Comparison of ENCODE assay signal across 13 cellular contexts in genomic region chr1:59565611-59566410, GRCh38.
DNase-seq lines count a peak whose midpoint lies in the region; ATAC-seq and TF ChIP-seq lines count a peak whose summit lies in the region.
"Had no signal": no experiment of that assay in that cellular context is flagged by ENCODE, and none has a peak within 500 bp of the region (broad histone marks: within the 10 kb centered on the region; RNA-seq: fewer than 3 reads in every experiment).

No MANE protein-coding gene starts in this region.

- no peaks in the 10 kb centered on the region for H3K79me1 ChIP-seq in mesenchymal stem cell (replicated peaks; ENCODE audit: low read length, poor library complexity, severe bottlenecking)

- peaks cover 1% of the 10 kb centered on the region for H3K4me1 ChIP-seq in mesenchymal stem cell (ENCODE audit: control insufficient read depth, insufficient read depth, low read depth, low read length)
- peaks cover 0 to 12% (median 0%) of the 10 kb centered on the region in 4 donors for H3K4me1 ChIP-seq in transverse colon

- H3K27ac ChIP-seq in mesenchymal stem cell (ENCODE audit: low read length, poor library complexity, severe bottlenecking) (no peak overlapping the region), transverse colon (peak overlapping the region; percentile 27 to 55 (median 42))
- H3K27ac ChIP-seq: thyroid gland had no signal

- H3K27me3 ChIP-seq in mesenchymal stem cell (ENCODE audit: control insufficient read depth in 1 of 2, insufficient read depth in 1 of 2, low read length in 2 of 2) (no peaks in the 10 kb centered on the region), transverse colon (no peaks in the 10 kb centered on the region)
- H3K27me3 ChIP-seq: thyroid gland had no signal

- H3K4ac ChIP-seq in mesenchymal stem cell (ENCODE audit: low read depth in 1 of 2, low read length in 2 of 2): peak overlapping the region; percentile 13 to 68

- no peak overlapping the region for H3K23ac ChIP-seq in mesenchymal stem cell (ENCODE audit: low read length in 2 of 2)

- peak overlapping the region in 1 of 2 experiments; percentile 82 for H3K18ac ChIP-seq in mesenchymal stem cell (ENCODE audit: low read depth in 1 of 2, low read length in 2 of 2)

- H2AK5ac ChIP-seq in mesenchymal stem cell (ENCODE audit: low read length, severe bottlenecking): no peak overlapping the region

- peak overlapping the region; percentile 79 for H4K91ac ChIP-seq in mesenchymal stem cell (ENCODE audit: low read length)

- in situ Hi-C loops in astrocyte of the cerebellum (cut with HindIII; ENCODE audit: low sequenced_read_pairs): no loop called here
- in situ Hi-C loops in transverse colon (cut with MboI; ENCODE audit: low pct_ligation_motif_present in 1 of 4, low pct_unique_long_range_greater_than_20kb in 1 of 4, low sequenced_read_pairs in 3 of 4): no loop called here

- no peak for TF ChIP-seq POLR2A in transverse colon (IDR thresholded peaks at IDR 0.05)

- H2BK120ac ChIP-seq in mesenchymal stem cell (ENCODE audit: low read depth, low read length): peak overlapping the region; percentile 66

- intact Hi-C loops in transverse colon (cut with DNase I; ENCODE audit: low total_unique reads): no loop called here

- peak overlapping the region in 1 of 2 experiments; percentile 74 for H2BK12ac ChIP-seq in mesenchymal stem cell (ENCODE audit: low read length in 2 of 2)

- H3K36me3 ChIP-seq in mesenchymal stem cell (ENCODE audit: control insufficient read depth in 1 of 2, insufficient read depth in 2 of 2, low read depth in 1 of 2, low read length in 2 of 2): no peaks in the 10 kb centered on the region
- H3K36me3 ChIP-seq in transverse colon: no peaks in the 10 kb centered on the region
- H3K36me3 ChIP-seq: thyroid gland had no signal

- 41% methylated on average over 3 of the region's 5 CpGs for WGBS in mesenchymal stem cell
- 67 to 74% methylated on average over 4 to 5 of the region's 5 CpGs for WGBS in transverse colon (ENCODE audit: low coverage in 1 of 2), 2 donors

- no peak overlapping the region for H3K14ac ChIP-seq in mesenchymal stem cell (ENCODE audit: low read length in 2 of 2)

- no peak overlapping the region for H3K4me2 ChIP-seq in mesenchymal stem cell (ENCODE audit: low read length, poor library complexity, severe bottlenecking)

- no peak for TF ChIP-seq EP300 in transverse colon (IDR thresholded peaks at IDR 0.05; ENCODE audit: low read depth)

- H3K9me3 ChIP-seq in mesenchymal stem cell (ENCODE audit: control insufficient read depth, low read length) (no peaks in the 10 kb centered on the region), transverse colon (no peaks in the 10 kb centered on the region)
- H3K9me3 ChIP-seq: thyroid gland had no signal

- no peak overlapping the region for H4K8ac ChIP-seq in mesenchymal stem cell (ENCODE audit: low read length)

- H3K4me3 ChIP-seq in astrocyte of the cerebellum (ENCODE audit: low read depth, low read length): no peak overlapping the region
- peak overlapping the region in 1 of 2 experiments; percentile 51 for H3K4me3 ChIP-seq in mesenchymal stem cell (ENCODE audit: insufficient read depth in 1 of 2, low read depth in 1 of 2, low read length in 2 of 2)
- no peak overlapping the region for H3K4me3 ChIP-seq in transverse colon
- H3K4me3 ChIP-seq: thyroid gland had no signal

- no peak overlapping the region for H2BK15ac ChIP-seq in mesenchymal stem cell (ENCODE audit: low read depth, poor library complexity, severe bottlenecking)

- H2AFZ ChIP-seq in mesenchymal stem cell (ENCODE audit: low read depth, low read length): no peak overlapping the region

- TF ChIP-seq CTCF in astrocyte of the cerebellum (IDR thresholded peaks at IDR 0.05; ENCODE audit: low read depth, low read length, missing control alignments): no peak
- no peak for TF ChIP-seq CTCF in transverse colon (IDR thresholded peaks at IDR 0.05)

- H3K9ac ChIP-seq in mesenchymal stem cell (ENCODE audit: low read length): peak overlapping the region; percentile 66

- ATAC-seq in GM21737 (IDR thresholded peaks at IDR 0.05; ENCODE audit: unreplicated experiment): no peak
- ATAC-seq: activated T-helper 17 cell treated with anti-CD3 and anti-CD28 coated beads, Interleukin-2, amount 50 U/mL, for 72 hours had no signal

- DNase-seq in H4 (ENCODE audit: low spot score): peak; percentile 98
- DNase-seq in astrocyte of the cerebellum (ENCODE audit: low read depth): peak; percentile 38
- peak; percentile 97 for DNase-seq in mesenchymal stem cell
- DNase-seq in transverse colon: peak; percentile 15
- no peak for DNase-seq in activated naive CD4-positive, alpha-beta T cell (lab: John Stamatoyannopoulos, UW)
- DNase-seq in NCI-H2227 treated with DMSO at 0.1 percent for 48 hours (lab: John Stamatoyannopoulos, UW): no peak
- no peak for DNase-seq in globus pallidus (ENCODE audit: low spot score)
- DNase-seq: activated CD4-positive, alpha-beta T cell treated with anti-CD3 and anti-CD28 coated beads for 48 hours; central memory CD4-positive, alpha-beta T cell; NCI-H1694 treated with DMSO at 0.1 percent for 48 hours; thyroid gland had no signal

- H2BK5ac ChIP-seq in mesenchymal stem cell (ENCODE audit: low read depth, low read length, poor library complexity, severe bottlenecking): no peak overlapping the region

Comparison
In these comparisons a context has a peak if more than half of its experiments do, and no peak if none do; other contexts are left out.
1. DNase-seq: peak in H4 (single experiment), astrocyte of the cerebellum (single experiment), mesenchymal stem cell (single experiment) and transverse colon (single experiment); none in activated naive CD4-positive, alpha-beta T cell (0 of 4), NCI-H2227 treated with DMSO at 0.1 percent for 48 hours (single experiment) and globus pallidus (single experiment).